14 cellular contexts compared by ENCODE assay signal in genomic region chr3:63951492-63951891, GRCh38. TPM values are rescaled to one million over a fixed set of nuclear protein-coding genes. Genes with fewer than 3 reads are reported as not detected.
DNase-seq lines count a peak whose midpoint lies in the region; ATAC-seq and TF ChIP-seq lines count a peak whose summit lies in the region.
"Had no signal": no experiment of that assay in that cellular context is flagged by ENCODE, and none has a peak within 500 bp of the region (broad histone marks: within the 10 kb centered on the region; RNA-seq: fewer than 3 reads in every experiment).

No MANE protein-coding gene starts in this region.

- H3K4me1 Mint-ChIP-seq in activated CD4-positive, alpha-beta T cell treated with anti-CD3 and anti-CD28 coated beads, Interleukin-2, amount 10 ng/mL, durations not matched to agents 24 days and 14 days = peaks cover 46% of the 10 kb centered on the region
- H3K4me1 Mint-ChIP-seq in activated CD4-positive, alpha-beta memory T cell treated with anti-CD3 and anti-CD28 coated beads for 36 hours (ENCODE audit: low read depth) = peaks cover 50% of the 10 kb centered on the region

- no peaks in the 10 kb centered on the region for H3K27me3 ChIP-seq in osteoblast (ENCODE audit: insufficient read depth, low read length)
- H3K27me3 ChIP-seq: heart left ventricle had no signal

- peaks cover 32% of the 10 kb centered on the region for H3K36me3 Mint-ChIP-seq in activated CD4-positive, alpha-beta T cell treated with anti-CD3 and anti-CD28 coated beads, Interleukin-2, amount 10 ng/mL, durations not matched to agents 24 days and 14 days (ENCODE audit: low read depth)
- peaks cover 14% of the 10 kb centered on the region for H3K36me3 Mint-ChIP-seq in activated CD4-positive, alpha-beta memory T cell treated with anti-CD3 and anti-CD28 coated beads for 36 hours

- H3K27ac ChIP-seq in osteoblast (ENCODE audit: low read depth, low read length) (no peak overlapping the region), RWPE1 (no peak overlapping the region)
- H3K27ac ChIP-seq: A549 had no signal

- no peaks in the 10 kb centered on the region for H3K27me3 Mint-ChIP-seq in activated CD4-positive, alpha-beta T cell treated with anti-CD3 and anti-CD28 coated beads, Interleukin-2, amount 10 ng/mL, durations not matched to agents 24 days and 14 days
- no peaks in the 10 kb centered on the region for H3K27me3 Mint-ChIP-seq in activated CD4-positive, alpha-beta memory T cell treated with anti-CD3 and anti-CD28 coated beads for 36 hours

- peaks cover 10% of the 10 kb centered on the region for H3K36me3 ChIP-seq in osteoblast (ENCODE audit: insufficient read depth, low read length)

- no peak overlapping the region for H2AFZ ChIP-seq in osteoblast (ENCODE audit: low read length)

- peak overlapping the region; percentile 71 for H3K4me3 Mint-ChIP-seq in activated CD4-positive, alpha-beta T cell treated with anti-CD3 and anti-CD28 coated beads, Interleukin-2, amount 10 ng/mL, durations not matched to agents 24 days and 14 days
- peak overlapping the region; percentile 11 for H3K4me3 Mint-ChIP-seq in activated CD4-positive, alpha-beta memory T cell treated with anti-CD3 and anti-CD28 coated beads for 36 hours

- POLR2A ChIA-PET in activated CD4-positive, alpha-beta memory T cell treated with anti-CD3 and anti-CD28 coated beads for 36 hours (lab: Charles Lee) = interaction anchor here (1.1 kb wide), 1 partner anchor 17 kb away, joined by 3 read pairs; no protein-coding TSS in a partner anchor
- POLR2A ChIA-PET in RWPE1 (lab: Yijun Ruan, JAX; ENCODE audit: low non-redundant PET) = no interaction called here

- intact Hi-C loops in activated CD4-positive, alpha-beta T cell treated with anti-CD3 and anti-CD28 coated beads, Interleukin-2, amount 10 ng/mL, durations not matched to agents 24 days and 14 days (cut with micrococcal nuclease) = loop anchor here (5.0 kb wide), 1 partner anchor 41 kb away; no protein-coding TSS in a partner anchor
- intact Hi-C loops in activated CD4-positive, alpha-beta memory T cell treated with anti-CD3 and anti-CD28 coated beads for 36 hours (cut with micrococcal nuclease) = no loop called here

- no peak overlapping the region for H3K4me3 ChIP-seq in osteoblast (ENCODE audit: insufficient read depth, low read length)
- H3K4me3 ChIP-seq: A549, heart left ventricle, skin epidermis had no signal

- TF ChIP-seq CTCF in osteoblast (IDR thresholded peaks at IDR 0.05; ENCODE audit: extremely low read depth, low read depth, low read length) (no peak), RWPE1 (conservative IDR thresholded peaks at IDR 0.05; ENCODE audit: low read depth) (no peak)

- CTCF ChIA-PET in activated CD4-positive, alpha-beta memory T cell treated with anti-CD3 and anti-CD28 coated beads for 36 hours (lab: Charles Lee) = interaction anchor here (0.7 to 1.8 kb wide), 4 partner anchors 10 to 42 kb away, joined by 3 to 10 read pairs (median 4); no protein-coding TSS in a partner anchor
- CTCF ChIA-PET in RWPE1 (lab: Yijun Ruan, JAX) = interaction anchor here (0.8 kb wide), 1 partner anchor 328 kb away, joined by 3 read pairs; no protein-coding TSS in a partner anchor

- peak overlapping the region; percentile 74 for H3K27ac Mint-ChIP-seq in activated CD4-positive, alpha-beta T cell treated with anti-CD3 and anti-CD28 coated beads, Interleukin-2, amount 10 ng/mL, durations not matched to agents 24 days and 14 days
- H3K27ac Mint-ChIP-seq in activated CD4-positive, alpha-beta memory T cell treated with anti-CD3 and anti-CD28 coated beads for 36 hours = peak overlapping the region; percentile 26

- peak overlapping the region; percentile 16 for H3K4me2 ChIP-seq in osteoblast (ENCODE audit: insufficient read depth, low read length)
- H3K4me2 ChIP-seq: A549 had no signal

- DNase-seq in activated CD4-positive, alpha-beta T cell treated with anti-CD3 and anti-CD28 coated beads, Interleukin-2, amount 10 ng/mL, durations not matched to agents 24 days and 14 days = no peak
- DNase-seq in activated CD4-positive, alpha-beta T cell treated with anti-CD3 and anti-CD28 coated beads for 48 hours = no peak
- no peak for DNase-seq in activated CD4-positive, alpha-beta memory T cell treated with anti-CD3 and anti-CD28 coated beads for 36 hours
- DNase-seq in osteoblast (ENCODE audit: insufficient read length, low spot score, missing footprints) (no peak), RWPE1 (ENCODE audit: low spot score) (no peak), cerebellum (ENCODE audit: low spot score) (no peak), NCI-H1048 (lab: John Stamatoyannopoulos, UW) (no peak)
- DNase-seq: heart left ventricle, T1000 had no signal

- H3K9me3 ChIP-seq in osteoblast (ENCODE audit: low read depth, low read length) = no peaks in the 10 kb centered on the region
- H3K9me3 ChIP-seq: A549, heart left ventricle had no signal

- H3K4me1 ChIP-seq in osteoblast (ENCODE audit: insufficient read depth, low read length) = peaks cover 20% of the 10 kb centered on the region

- peaks cover 6% of the 10 kb centered on the region for H4K20me1 ChIP-seq in osteoblast (ENCODE audit: insufficient read depth, low read length)

- no peaks in the 10 kb centered on the region for H3K9me3 Mint-ChIP-seq in activated CD4-positive, alpha-beta T cell treated with anti-CD3 and anti-CD28 coated beads, Interleukin-2, amount 10 ng/mL, durations not matched to agents 24 days and 14 days
- H3K9me3 Mint-ChIP-seq in activated CD4-positive, alpha-beta memory T cell treated with anti-CD3 and anti-CD28 coated beads for 36 hours = no peaks in the 10 kb centered on the region

- peaks cover 78% of the 10 kb centered on the region for H3K79me2 ChIP-seq in osteoblast (ENCODE audit: insufficient read depth, low read length)

- ATAC-seq in HG02938 (IDR thresholded peaks at IDR 0.05; ENCODE audit: unreplicated experiment) = peak; percentile 57
- ATAC-seq: A549, heart left ventricle had no signal

RNA-seq across cellular contexts. Expression of gene SCAANT1, which starts 39.3 kb away (rescaled TPM):
- total RNA-seq in activated CD4-positive, alpha-beta T cell treated with anti-CD3 and anti-CD28 coated beads, Interleukin-2, amount 10 ng/mL, durations not matched to agents 24 days and 14 days = not detected in 2 replicates
- not detected for total RNA-seq in activated CD4-positive, alpha-beta memory T cell treated with anti-CD3 and anti-CD28 coated beads for 36 hours
- total RNA-seq in osteoblast = not detected in 2 replicates
- not detected for total RNA-seq in cerebellum
- total RNA-seq: Daoy, heart left ventricle, mononuclear cell had no signal
